9 cellular contexts compared by ENCODE assay signal in the genomic region with DNA sequence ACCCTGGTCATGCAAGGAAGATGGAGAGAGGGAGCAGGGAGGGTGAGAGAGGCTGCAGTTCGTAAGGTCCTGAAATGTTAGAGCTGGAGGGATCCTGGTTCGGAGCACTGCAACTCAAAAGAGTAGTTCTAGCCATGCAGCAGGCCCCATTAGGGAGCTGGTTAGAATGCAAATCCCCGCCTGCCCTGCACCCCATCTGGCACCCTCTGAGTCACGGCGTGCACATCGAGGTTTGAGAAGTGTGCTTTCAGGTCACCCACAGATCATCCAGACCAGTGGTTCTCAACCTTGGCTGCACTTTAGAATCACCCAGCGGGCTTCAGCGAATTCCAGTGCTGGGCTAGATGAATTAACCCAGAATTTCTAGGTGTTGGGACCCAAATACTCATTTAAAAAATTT. TPM values are rescaled to one million over a fixed set of nuclear protein-coding genes. Genes with fewer than 3 reads are reported as not detected.
DNase-seq lines count a peak whose midpoint lies in the region; ATAC-seq and TF ChIP-seq lines count a peak whose summit lies in the region.
"Had no signal": no experiment of that assay in that cellular context is flagged by ENCODE, and none has a peak within 500 bp of the region (broad histone marks: within the 10 kb centered on the region; RNA-seq: fewer than 3 reads in every experiment).

No MANE protein-coding gene starts in this region.

- ATAC-seq in GM19397 (IDR thresholded peaks at IDR 0.05; ENCODE audit: unreplicated experiment) (peak; percentile 74), HG02852 (IDR thresholded peaks at IDR 0.05; ENCODE audit: unreplicated experiment) (peak; percentile 97)

- TF ChIP-seq CTCF in SK-N-SH (IDR thresholded peaks at IDR 0.05), result no peak

- no peak for TF ChIP-seq EP300 in SK-N-SH (IDR thresholded peaks at IDR 0.05; ENCODE audit: borderline replicate concordance in 1 of 2, low read depth in 1 of 2, low read length in 1 of 2)

- no peaks in the 10 kb centered on the region for H3F3A ChIP-seq in SK-N-SH (replicated peaks; ENCODE audit: insufficient read depth)

- no peaks in the 10 kb centered on the region for H3K9me3 ChIP-seq in SK-N-SH

- no peaks in the 10 kb centered on the region for H3K79me2 ChIP-seq in SK-N-SH (ENCODE audit: insufficient read depth)

- H3K4me2 ChIP-seq in SK-N-SH, result no peak overlapping the region

- CTCF ChIA-PET in SK-N-SH (lab: Yijun Ruan, JAX), result interaction anchor here (0.6 kb wide), 1 partner anchor 37 kb away, joined by 3 read pairs; no protein-coding TSS in a partner anchor

- H3K27ac ChIP-seq in substantia nigra (ENCODE audit: low read depth, low read length, poor library complexity, severe bottlenecking) (peak overlapping the region; percentile 20), SK-N-SH (ENCODE audit: low read depth in 2 of 2, low read length in 1 of 2) (no peak overlapping the region)

- H3K9me2 ChIP-seq in SK-N-SH, result no peaks in the 10 kb centered on the region

- peaks cover 0 to 10% of the 10 kb centered on the region in 2 experiments; a peak in 2 of 4 replicates for H3K4me1 ChIP-seq in SK-N-SH (ENCODE audit: control insufficient read depth in 1 of 2, insufficient read depth in 2 of 2, low read depth in 1 of 2, low read length in 1 of 2)

- H3K9ac ChIP-seq in SK-N-SH, result no peak overlapping the region

- TF ChIP-seq RAD21 in SK-N-SH (IDR thresholded peaks at IDR 0.05; ENCODE audit: low read length), result no peak

- DNase-seq in M059J (ENCODE audit: low read depth), result peak; percentile 57
- no peak for DNase-seq in substantia nigra (lab: John Stamatoyannopoulos, UW)
- DNase-seq in DMS79 treated with DMSO at 0.1 percent for 48 hours (lab: John Stamatoyannopoulos, UW), result no peak
- DNase-seq in SK-N-SH, result no peak
- DNase-seq in NCI-H128 (lab: John Stamatoyannopoulos, UW; ENCODE audit: unreplicated experiment), result no peak
- DNase-seq: occipital lobe, Right ventricle myocardium superior had no signal

- H3K4me3 ChIP-seq in SK-N-SH (ENCODE audit: low read depth in 2 of 2, low read length in 1 of 2), result no peak overlapping the region

- H3K27me3 ChIP-seq in SK-N-SH (ENCODE audit: insufficient read depth), result no peaks in the 10 kb centered on the region

- no peak overlapping the region for H2AFZ ChIP-seq in SK-N-SH (ENCODE audit: low read depth)

- POLR2A ChIA-PET in SK-N-SH (lab: Yijun Ruan, JAX), result interaction anchor here (0.5 kb wide), 1 partner anchor 48 kb away, joined by 3 read pairs; no protein-coding TSS in a partner anchor

- 93% methylated on average over 8 of the region's 8 CpGs for WGBS in SK-N-SH (ENCODE audit: low lambda C conversion rate)

- no peaks in the 10 kb centered on the region for H4K20me1 ChIP-seq in SK-N-SH (ENCODE audit: insufficient read depth)

- peaks cover 0 to 4% of the 10 kb centered on the region in 2 experiments for H3K36me3 ChIP-seq in SK-N-SH (replicated peaks in 1 of 2; ENCODE audit: control insufficient read depth in 1 of 2, insufficient read depth in 2 of 2, low read length in 1 of 2)

TF ChIP-seq in SK-N-SH, 30 proteins besides CTCF, POLR2A, EP300 and RAD21:
- TF ChIP-seq TEAD4 (IDR thresholded peaks at IDR 0.05; ENCODE audit: borderline replicate concordance, insufficient read depth), result no peak
- TF ChIP-seq, protein P1, sequence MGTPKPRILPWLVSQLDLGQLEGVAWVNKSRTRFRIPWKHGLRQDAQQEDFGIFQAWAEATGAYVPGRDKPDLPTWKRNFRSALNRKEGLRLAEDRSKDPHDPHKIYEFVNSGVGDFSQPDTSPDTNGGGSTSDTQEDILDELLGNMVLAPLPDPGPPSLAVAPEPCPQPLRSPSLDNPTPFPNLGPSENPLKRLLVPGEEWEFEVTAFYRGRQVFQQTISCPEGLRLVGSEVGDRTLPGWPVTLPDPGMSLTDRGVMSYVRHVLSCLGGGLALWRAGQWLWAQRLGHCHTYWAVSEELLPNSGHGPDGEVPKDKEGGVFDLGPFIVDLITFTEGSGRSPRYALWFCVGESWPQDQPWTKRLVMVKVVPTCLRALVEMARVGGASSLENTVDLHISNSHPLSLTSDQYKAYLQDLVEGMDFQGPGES (IDR thresholded peaks at IDR 0.05; ENCODE audit: low read depth, low read length), result no peak
- no peak for TF ChIP-seq TAF1 (IDR thresholded peaks at IDR 0.05; ENCODE audit: borderline replicate concordance, low read depth, low read length)
- TF ChIP-seq, protein P2, sequence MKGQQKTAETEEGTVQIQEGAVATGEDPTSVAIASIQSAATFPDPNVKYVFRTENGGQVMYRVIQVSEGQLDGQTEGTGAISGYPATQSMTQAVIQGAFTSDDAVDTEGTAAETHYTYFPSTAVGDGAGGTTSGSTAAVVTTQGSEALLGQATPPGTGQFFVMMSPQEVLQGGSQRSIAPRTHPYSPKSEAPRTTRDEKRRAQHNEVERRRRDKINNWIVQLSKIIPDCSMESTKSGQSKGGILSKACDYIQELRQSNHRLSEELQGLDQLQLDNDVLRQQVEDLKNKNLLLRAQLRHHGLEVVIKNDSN (IDR thresholded peaks at IDR 0.05; ENCODE audit: borderline replicate concordance, low read depth), result no peak
- no peak for TF ChIP-seq CHD2 (IDR thresholded peaks at IDR 0.05; ENCODE audit: low read length, partially characterized antibody)
- no peak for TF ChIP-seq SIN3A (IDR thresholded peaks at IDR 0.05; ENCODE audit: borderline replicate concordance, low read depth, low read length)
- no peak for TF ChIP-seq MXI1 (IDR thresholded peaks at IDR 0.05; ENCODE audit: low read depth, low read length)
- TF ChIP-seq GATA2 (CRISPR knock-in tag; IDR thresholded peaks at IDR 0.05), result no peak
- TF ChIP-seq FOSL2 (IDR thresholded peaks at IDR 0.05; ENCODE audit: borderline replicate concordance, low read depth), result no peak
- TF ChIP-seq RCOR1 (IDR thresholded peaks at IDR 0.05; ENCODE audit: low read length), result no peak
- TF ChIP-seq NRF1 (IDR thresholded peaks at IDR 0.05; ENCODE audit: low read depth, low read length), result no peak

RNA-seq across cellular contexts. Expression of a gene that starts 48.2 kb away (rescaled TPM):
- 49.2 and 50.6 TPM in 2 replicates for total RNA-seq in M059J (2014; rRNA removed; shearing (Covaris generic))
- 27.1 and 32.0 TPM in 2 replicates for polyA plus RNA-seq in SK-N-SH (2012; rRNA removed)
- 20.6 and 30.3 TPM in 2 replicates for polyA plus RNA-seq in SK-N-SH (2012; cell fraction: cytosol; rRNA removed)
- 23.7 and 26.9 TPM in 2 replicates for polyA plus RNA-seq in SK-N-SH (2012; cell fraction: nucleus; rRNA removed)
